Comparison of ENCODE assay signal across 1 cellular context in the genomic region with DNA sequence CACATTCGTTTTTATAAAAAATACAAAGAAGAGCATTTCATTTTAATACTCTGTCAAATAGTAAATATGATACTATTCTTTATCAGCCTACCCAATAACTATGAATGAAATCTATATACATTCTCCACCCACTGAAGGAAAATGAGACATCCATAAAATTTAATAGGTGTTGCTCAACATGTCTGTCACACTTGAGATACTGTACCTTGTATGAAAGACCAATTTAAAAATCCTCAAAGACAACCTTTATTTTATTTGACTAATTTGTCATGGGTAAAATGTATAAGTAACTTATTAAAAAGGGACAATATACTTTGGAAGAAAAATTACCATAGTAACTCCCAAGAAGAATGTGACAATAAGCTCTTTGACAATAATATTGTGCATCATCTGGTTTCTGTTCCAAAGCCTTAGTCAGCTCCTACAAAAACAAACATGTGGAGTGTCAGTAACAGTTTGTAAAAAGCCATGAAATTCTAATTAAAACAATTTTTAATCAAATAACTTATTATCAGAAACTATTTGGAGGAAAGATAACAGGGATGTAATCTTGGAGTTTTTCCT. TPM values are rescaled to one million over a fixed set of nuclear protein-coding genes. Genes with fewer than 3 reads are reported as not detected.
"Had no signal": no experiment of that assay in that cellular context is flagged by ENCODE, and none has a peak within 500 bp of the region (broad histone marks: within the 10 kb centered on the region; RNA-seq: fewer than 3 reads in every experiment).

No MANE protein-coding gene starts in this region.

RNA-seq across cellular contexts. Expression of a gene that starts 42.0 kb away (rescaled TPM):
- total RNA-seq: naive thymus-derived CD8-positive, alpha-beta T cell had no signal
- polyA plus RNA-seq: naive thymus-derived CD8-positive, alpha-beta T cell had no signal
